Comparison of ENCODE assay signal across 3 cellular contexts in the genomic region with DNA sequence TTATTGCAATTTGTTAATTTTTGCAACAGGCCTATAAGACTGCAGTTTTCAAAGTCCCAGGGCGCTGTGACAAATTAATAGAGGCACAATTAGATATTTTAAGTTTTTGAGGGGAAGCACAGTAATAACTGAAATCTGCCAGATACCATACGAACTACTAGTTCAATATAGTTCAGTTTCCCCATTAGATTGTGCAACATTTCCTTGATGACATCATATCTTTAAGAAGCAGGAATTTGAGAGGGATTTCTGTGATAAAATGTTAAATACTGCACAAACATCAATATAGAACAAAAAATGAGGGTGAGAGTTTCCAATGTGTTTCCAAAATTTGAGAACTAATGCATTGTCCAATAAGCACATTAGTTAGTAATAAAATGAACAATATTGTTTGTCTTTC.
TF ChIP-seq lines count a peak whose summit lies in the region.

No MANE protein-coding gene starts in this region.

TF ChIP-seq in HepG2, 621 proteins besides CTCF, POLR2A, EP300 and RAD21:
- TF ChIP-seq THAP11 (CRISPR knock-in tag; IDR thresholded peaks at IDR 0.05) (no peak), MTF1 (CRISPR knock-in tag; IDR thresholded peaks at IDR 0.05) (no peak), CREB1 (IDR thresholded peaks at IDR 0.05) (peak; percentile 3; the same call in 1 of the 2 replicates), CREB1 (CRISPR knock-in tag; IDR thresholded peaks at IDR 0.05) (no peak), KLF6 (CRISPR knock-in tag; IDR thresholded peaks at IDR 0.05) (no peak), MYNN (CRISPR knock-in tag; IDR thresholded peaks at IDR 0.05; ENCODE audit: low read depth) (no peak), CEBPB (IDR thresholded peaks at IDR 0.05; ENCODE audit: borderline replicate concordance, low read depth, low read length) (peak; percentile 41; the same call in 1 of the 2 replicates), ATF7 (IDR thresholded peaks at IDR 0.05) (peak; percentile 87), ATF7 (CRISPR knock-in tag; IDR thresholded peaks at IDR 0.05) (no peak), ZNF891 (CRISPR knock-in tag; IDR thresholded peaks at IDR 0.05) (no peak)

TF ChIP-seq in Ishikawa, 13 proteins besides CTCF, POLR2A, EP300 and RAD21:
- TF ChIP-seq CEBPB (IDR thresholded peaks at IDR 0.05): 0 out of 2 replicates have a peak, but pooled peaks have one; percentile 22
- TF ChIP-seq TAF1 (IDR thresholded peaks at IDR 0.05; ENCODE audit: low read depth): no peak
- TF ChIP-seq, protein P1, sequence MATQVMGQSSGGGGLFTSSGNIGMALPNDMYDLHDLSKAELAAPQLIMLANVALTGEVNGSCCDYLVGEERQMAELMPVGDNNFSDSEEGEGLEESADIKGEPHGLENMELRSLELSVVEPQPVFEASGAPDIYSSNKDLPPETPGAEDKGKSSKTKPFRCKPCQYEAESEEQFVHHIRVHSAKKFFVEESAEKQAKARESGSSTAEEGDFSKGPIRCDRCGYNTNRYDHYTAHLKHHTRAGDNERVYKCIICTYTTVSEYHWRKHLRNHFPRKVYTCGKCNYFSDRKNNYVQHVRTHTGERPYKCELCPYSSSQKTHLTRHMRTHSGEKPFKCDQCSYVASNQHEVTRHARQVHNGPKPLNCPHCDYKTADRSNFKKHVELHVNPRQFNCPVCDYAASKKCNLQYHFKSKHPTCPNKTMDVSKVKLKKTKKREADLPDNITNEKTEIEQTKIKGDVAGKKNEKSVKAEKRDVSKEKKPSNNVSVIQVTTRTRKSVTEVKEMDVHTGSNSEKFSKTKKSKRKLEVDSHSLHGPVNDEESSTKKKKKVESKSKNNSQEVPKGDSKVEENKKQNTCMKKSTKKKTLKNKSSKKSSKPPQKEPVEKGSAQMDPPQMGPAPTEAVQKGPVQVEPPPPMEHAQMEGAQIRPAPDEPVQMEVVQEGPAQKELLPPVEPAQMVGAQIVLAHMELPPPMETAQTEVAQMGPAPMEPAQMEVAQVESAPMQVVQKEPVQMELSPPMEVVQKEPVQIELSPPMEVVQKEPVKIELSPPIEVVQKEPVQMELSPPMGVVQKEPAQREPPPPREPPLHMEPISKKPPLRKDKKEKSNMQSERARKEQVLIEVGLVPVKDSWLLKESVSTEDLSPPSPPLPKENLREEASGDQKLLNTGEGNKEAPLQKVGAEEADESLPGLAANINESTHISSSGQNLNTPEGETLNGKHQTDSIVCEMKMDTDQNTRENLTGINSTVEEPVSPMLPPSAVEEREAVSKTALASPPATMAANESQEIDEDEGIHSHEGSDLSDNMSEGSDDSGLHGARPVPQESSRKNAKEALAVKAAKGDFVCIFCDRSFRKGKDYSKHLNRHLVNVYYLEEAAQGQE (IDR thresholded peaks at IDR 0.05; ENCODE audit: low read depth): no peak
TF ChIP-seq in Ishikawa: peak in this region for 1.

TF ChIP-seq in K562, 482 proteins besides CTCF, POLR2A, EP300 and RAD21:
- no peak for TF ChIP-seq ZBTB11 (CRISPR knock-in tag; IDR thresholded peaks at IDR 0.05)
- TF ChIP-seq ATF3 (IDR thresholded peaks at IDR 0.05): peak; percentile 43
- TF ChIP-seq ATF3 (CRISPR knock-in tag; conservative IDR thresholded peaks at IDR 0.05): no peak
- no peak for TF ChIP-seq RUNX1 (IDR thresholded peaks at IDR 0.05; ENCODE audit: low read depth)
- TF ChIP-seq, protein P2, sequence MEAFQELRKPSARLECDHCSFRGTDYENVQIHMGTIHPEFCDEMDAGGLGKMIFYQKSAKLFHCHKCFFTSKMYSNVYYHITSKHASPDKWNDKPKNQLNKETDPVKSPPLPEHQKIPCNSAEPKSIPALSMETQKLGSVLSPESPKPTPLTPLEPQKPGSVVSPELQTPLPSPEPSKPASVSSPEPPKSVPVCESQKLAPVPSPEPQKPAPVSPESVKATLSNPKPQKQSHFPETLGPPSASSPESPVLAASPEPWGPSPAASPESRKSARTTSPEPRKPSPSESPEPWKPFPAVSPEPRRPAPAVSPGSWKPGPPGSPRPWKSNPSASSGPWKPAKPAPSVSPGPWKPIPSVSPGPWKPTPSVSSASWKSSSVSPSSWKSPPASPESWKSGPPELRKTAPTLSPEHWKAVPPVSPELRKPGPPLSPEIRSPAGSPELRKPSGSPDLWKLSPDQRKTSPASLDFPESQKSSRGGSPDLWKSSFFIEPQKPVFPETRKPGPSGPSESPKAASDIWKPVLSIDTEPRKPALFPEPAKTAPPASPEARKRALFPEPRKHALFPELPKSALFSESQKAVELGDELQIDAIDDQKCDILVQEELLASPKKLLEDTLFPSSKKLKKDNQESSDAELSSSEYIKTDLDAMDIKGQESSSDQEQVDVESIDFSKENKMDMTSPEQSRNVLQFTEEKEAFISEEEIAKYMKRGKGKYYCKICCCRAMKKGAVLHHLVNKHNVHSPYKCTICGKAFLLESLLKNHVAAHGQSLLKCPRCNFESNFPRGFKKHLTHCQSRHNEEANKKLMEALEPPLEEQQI (IDR thresholded peaks at IDR 0.05): no peak
- TF ChIP-seq ATF7 (IDR thresholded peaks at IDR 0.05): peak; percentile 39; the same call in 1 of the 2 replicates
- TF ChIP-seq ZBTB40 (IDR thresholded peaks at IDR 0.05): no peak
- no peak for TF ChIP-seq ZBTB40 (CRISPR knock-in tag; IDR thresholded peaks at IDR 0.05)
- TF ChIP-seq CEBPG (CRISPR knock-in tag; IDR thresholded peaks at IDR 0.05): no peak
- TF ChIP-seq CEBPG (tag; conservative IDR thresholded peaks at IDR 0.05 in 1 of 2, IDR thresholded peaks at IDR 0.05 in 1 of 2): peak; percentile 32 to 77; a peak in 2 of 4 replicates
- no peak for TF ChIP-seq SAFB (IDR thresholded peaks at IDR 0.05; ENCODE audit: borderline replicate concordance, low read depth, low read length)
- no peak for TF ChIP-seq ZC3H8 (IDR thresholded peaks at IDR 0.05)
- no peak for TF ChIP-seq OTX1 (CRISPR knock-in tag; IDR thresholded peaks at IDR 0.05)
- no peak for TF ChIP-seq TAF1 (IDR thresholded peaks at IDR 0.05; ENCODE audit: control insufficient read depth, extremely low read depth, insufficient read depth, low read length, severe bottlenecking)
- no peak for TF ChIP-seq CBX5 (IDR thresholded peaks at IDR 0.05; ENCODE audit: borderline replicate concordance, low read depth)
- TF ChIP-seq SP2 (IDR thresholded peaks at IDR 0.05; ENCODE audit: extremely low read depth, low read depth, low read length, poor library complexity, severe bottlenecking): no peak
- no peak for TF ChIP-seq ZNF695 (CRISPR knock-in tag; IDR thresholded peaks at IDR 0.05)
- TF ChIP-seq SLC30A9 (CRISPR knock-in tag; IDR thresholded peaks at IDR 0.05): no peak
- TF ChIP-seq TOE1 (IDR thresholded peaks at IDR 0.05; ENCODE audit: borderline replicate concordance): no peak
- no peak for TF ChIP-seq TOE1 (CRISPR knock-in tag; IDR thresholded peaks at IDR 0.05; ENCODE audit: borderline replicate concordance, low read depth)
- peak; percentile 80 for TF ChIP-seq CEBPB (tag; IDR thresholded peaks at IDR 0.05)
- TF ChIP-seq PATZ1 (CRISPR knock-in tag; IDR thresholded peaks at IDR 0.05; ENCODE audit: borderline replicate concordance): no peak
- no peak for TF ChIP-seq CBFA2T2 (conservative IDR thresholded peaks at IDR 0.05)
- no peak for TF ChIP-seq ZNF668 (CRISPR knock-in tag; IDR thresholded peaks at IDR 0.05)
- TF ChIP-seq HNRNPL (IDR thresholded peaks at IDR 0.05; ENCODE audit: low read depth, low read length): no peak
- no peak for TF ChIP-seq NR2C2 (CRISPR knock-in tag; IDR thresholded peaks at IDR 0.05)
- no peak for TF ChIP-seq NR2C2 (tag; IDR thresholded peaks at IDR 0.05)
- TF ChIP-seq ZEB2 (IDR thresholded peaks at IDR 0.05): no peak
- TF ChIP-seq CBX2 (IDR thresholded peaks at IDR 0.05; ENCODE audit: insufficient read depth, low read length, poor library complexity, severe bottlenecking): no peak
- TF ChIP-seq TCF7L2 (IDR thresholded peaks at IDR 0.05; ENCODE audit: low read depth, low read length): no peak
